In genomic region chr16:88857728-88858339, GRCh38 we compare ENCODE assay signal across 8 cellular contexts.
DNase-seq lines count a peak whose midpoint lies in the region; TF ChIP-seq lines count a peak whose summit lies in the region.

No MANE protein-coding gene starts in this region.

- DNase-seq in GF-D8 (lab: John Stamatoyannopoulos, UW): peak; percentile 48
- peak; percentile 37 for DNase-seq in HFF-Myc (ENCODE audit: extremely low read depth, low read depth)
- DNase-seq in NOMO-1 (lab: John Stamatoyannopoulos, UW; ENCODE audit: unreplicated experiment in 2 of 2): peak; percentile 79 to 83
- peak; percentile 31 for DNase-seq in activated CD8-positive, alpha-beta memory T cell treated with anti-CD3 and anti-CD28 coated beads, Interleukin-2, amount 50 U/mL, for 24 hours (ENCODE audit: extremely low read depth)
- peak; percentile 82 for DNase-seq in epithelial cell of esophagus (ENCODE audit: low read depth)
- DNase-seq in stimulated activated CD8-positive, alpha-beta memory T cell treated with anti-CD3 and anti-CD28 coated beads, Interleukin-4, amount 100 ng/mL, for 1 hour (ENCODE audit: low read depth in 2 of 2, low spot score in 1 of 2): peak; percentile 38 to 47
- DNase-seq in NCI-H1048 (lab: John Stamatoyannopoulos, UW): no peak

- peak; percentile 88 for TF ChIP-seq CTCF in HFF-Myc (IDR thresholded peaks at IDR 0.05; ENCODE audit: low read depth, low read length, missing control alignments)
- TF ChIP-seq CTCF in epithelial cell of esophagus (IDR thresholded peaks at IDR 0.05; ENCODE audit: insufficient read depth, low read depth, low read length, missing control alignments): peak; percentile 81

- H3K4me1 ChIP-seq in mucosa of rectum (ENCODE audit: control insufficient read depth in 2 of 2, insufficient read depth in 2 of 2, low read length in 2 of 2): peaks cover 16% of the 10 kb centered on the region in 2 donors

- peaks cover 21 to 37% of the 10 kb centered on the region in 2 donors for H3K36me3 ChIP-seq in mucosa of rectum (ENCODE audit: control insufficient read depth in 2 of 2, insufficient read depth in 2 of 2, low read length in 2 of 2)

- H3K9ac ChIP-seq in mucosa of rectum (ENCODE audit: low read depth in 1 of 2, low read length in 2 of 2): peak overlapping the region; percentile 74 to 85

- no peaks in the 10 kb centered on the region for H3K9me3 ChIP-seq in mucosa of rectum (ENCODE audit: control insufficient read depth in 2 of 2, low read length in 2 of 2)

- H3K27ac ChIP-seq in mucosa of rectum (ENCODE audit: low read depth in 2 of 2, low read length in 2 of 2): peak overlapping the region in 1 of 2 donors; percentile 52

- peak overlapping the region; percentile 98 for H3K4me3 ChIP-seq in HFF-Myc (replicated peaks; ENCODE audit: low read depth, low read length)
- H3K4me3 ChIP-seq in epithelial cell of esophagus (ENCODE audit: low read length): peak overlapping the region; percentile 98
- peak overlapping the region; percentile 93 to 94 for H3K4me3 ChIP-seq in mucosa of rectum (ENCODE audit: low read length in 2 of 2)

- no peaks in the 10 kb centered on the region for H3K27me3 ChIP-seq in mucosa of rectum (ENCODE audit: control insufficient read depth in 2 of 2, insufficient read depth in 2 of 2, low read length in 2 of 2)
